In the genomic region with DNA sequence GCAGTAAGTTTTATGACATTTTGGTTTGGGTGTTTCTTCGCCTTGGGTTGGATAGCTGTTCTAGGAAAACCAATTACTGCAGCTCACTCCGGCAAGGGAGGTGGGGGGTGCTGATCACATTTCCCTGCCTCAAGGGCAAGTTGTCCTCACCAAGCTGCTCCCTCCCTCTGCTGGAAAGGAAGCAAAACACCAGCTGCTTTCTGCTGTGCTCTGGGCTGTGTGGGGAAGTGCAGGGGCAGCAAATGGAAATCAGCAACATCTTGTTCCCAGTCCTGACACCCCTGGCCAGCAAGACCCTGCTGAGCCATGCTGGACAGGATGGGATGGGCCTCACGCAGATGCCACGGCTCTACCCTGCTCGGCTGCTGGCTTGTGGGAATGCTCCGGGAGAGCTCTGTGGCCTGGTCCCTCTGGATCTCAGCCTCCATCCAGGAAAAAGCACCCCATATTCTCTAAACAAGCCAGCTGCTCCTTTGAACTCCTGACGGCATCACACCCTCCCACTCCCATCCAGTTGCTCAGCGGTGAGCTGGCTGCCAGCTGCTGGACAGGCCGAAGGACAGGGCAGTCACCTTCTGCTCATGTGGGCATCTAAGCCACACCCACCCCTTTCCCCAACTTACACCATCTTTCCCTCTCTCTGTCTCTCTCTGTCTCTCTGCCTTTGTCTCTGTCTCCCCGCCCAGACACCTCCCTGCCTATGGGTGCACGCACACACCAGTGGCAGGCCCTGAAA, we compare ENCODE assay signal across 1 cellular context.
TF ChIP-seq lines count a peak whose summit lies in the region.

No MANE protein-coding gene starts in this region.

TF ChIP-seq in H1, 55 proteins besides CTCF, POLR2A, EP300 and RAD21 (continued from another document):
- TF ChIP-seq, protein P1, sequence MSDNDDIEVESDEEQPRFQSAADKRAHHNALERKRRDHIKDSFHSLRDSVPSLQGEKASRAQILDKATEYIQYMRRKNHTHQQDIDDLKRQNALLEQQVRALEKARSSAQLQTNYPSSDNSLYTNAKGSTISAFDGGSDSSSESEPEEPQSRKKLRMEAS (IDR thresholded peaks at IDR 0.05) = peak; percentile 33; the same call in 1 of the 2 replicates
